ENCODE assay signal across 8 cellular contexts in the genomic region with DNA sequence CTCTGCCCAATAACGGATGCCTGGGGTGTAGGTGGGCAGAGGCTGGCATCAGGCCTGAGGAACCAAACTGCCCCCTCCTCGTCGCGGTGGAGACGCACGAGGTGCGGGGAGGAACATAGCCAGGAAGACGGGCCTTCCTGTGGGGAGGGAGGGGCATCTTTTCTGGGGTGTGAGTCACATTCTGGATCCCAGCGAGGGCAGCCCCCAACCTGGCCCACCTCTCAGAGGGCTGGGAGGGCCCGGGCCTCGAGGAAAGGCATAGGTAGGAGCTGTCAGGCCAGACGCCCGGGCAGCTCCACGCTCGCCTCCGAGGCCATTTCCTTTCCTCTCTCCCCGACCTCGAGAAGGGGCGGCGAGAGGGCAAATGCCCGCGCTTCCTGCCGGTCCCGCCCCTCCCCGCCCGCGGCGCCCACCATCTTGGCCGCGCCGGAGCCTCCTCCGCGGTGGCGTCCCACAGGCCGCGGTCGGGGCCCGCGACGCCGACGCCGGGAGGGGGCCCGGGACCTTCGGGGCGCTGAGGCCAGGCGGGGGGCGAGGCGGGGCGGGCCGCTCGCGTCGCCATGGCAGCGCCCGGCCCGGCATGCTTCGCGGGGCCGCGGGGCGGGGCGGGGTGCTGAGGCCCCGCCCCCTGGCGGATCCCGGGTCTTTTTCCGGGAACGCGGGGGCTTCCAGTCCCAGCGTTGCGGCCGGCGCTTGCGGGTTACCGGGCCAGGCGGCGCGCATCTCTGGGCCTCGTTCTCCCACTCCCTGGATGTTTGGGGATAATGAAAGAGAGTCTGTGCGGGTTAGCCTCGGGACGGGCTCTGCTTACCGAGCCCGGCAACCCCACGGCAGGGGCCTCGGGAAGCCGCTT. TPM values are rescaled to one million over a fixed set of nuclear protein-coding genes. Genes with fewer than 3 reads are reported as not detected.
DNase-seq lines count a peak whose midpoint lies in the region; ATAC-seq and TF ChIP-seq lines count a peak whose summit lies in the region.

No MANE protein-coding gene starts in this region.

- POLR2A ChIA-PET in BJ (lab: Charles Lee) = no interaction called here

- ATAC-seq in GM19324 (IDR thresholded peaks at IDR 0.05; ENCODE audit: low FRiP score, unreplicated experiment) = peak; percentile 54

- no peak for DNase-seq in BJ (ENCODE audit: low read depth)
- DNase-seq in HUDEP-2 (lab: John Stamatoyannopoulos, UW; ENCODE audit: unreplicated experiment in 76 of 76) = peak in 56 of 76 experiments; percentile 2 to 80 (median 53)
- DNase-seq in SK-MEL-5 (ENCODE audit: low read depth, low spot score) = peak; percentile 60
- peak; percentile 68 for DNase-seq in activated naive CD4-positive, alpha-beta T cell treated with Interleukin-2 at 50 U/mL for 16 hours
- DNase-seq in globus pallidus (ENCODE audit: low spot score) = peak; percentile 83
- peak; percentile 53 for DNase-seq in occipital lobe (lab: John Stamatoyannopoulos, UW)

- H3K27me3 ChIP-seq in BJ (ENCODE audit: control insufficient read depth, insufficient read depth, low read length) = no peaks in the 10 kb centered on the region

- peak overlapping the region; percentile 55 for H3K4me3 ChIP-seq in BJ (ENCODE audit: low read depth, low read length)

- in situ Hi-C loops in SK-MEL-5 (cut with HindIII; ENCODE audit: low pct_unique_long_range_greater_than_20kb, low sequenced_read_pairs) = no loop called here

- peak overlapping the region; percentile 98 for H3K27ac ChIP-seq in temporal lobe (ENCODE audit: low read depth, low read length)

- no peak for TF ChIP-seq CTCF in BJ (IDR thresholded peaks at IDR 0.05; ENCODE audit: insufficient read depth, low read depth, low read length)

- H3K36me3 ChIP-seq in BJ (ENCODE audit: control insufficient read depth, insufficient read depth, low read length) = no peaks in the 10 kb centered on the region; the same call in none of the 2 replicates

- CTCF ChIA-PET in BJ (lab: Yijun Ruan, JAX) = interaction anchor here (1.5 kb wide), 1 partner anchor 12 kb away, joined by 3 read pairs; no protein-coding TSS in a partner anchor

RNA-seq across cellular contexts. Expression of a gene that starts 13.2 kb away (rescaled TPM):
- polyA plus RNA-seq in BJ (2011; rRNA removed) = 2.1 and 2.4 TPM in 2 replicates
- polyA minus RNA-seq in BJ (2011; rRNA and poly(A)+ RNA removed) = 2.5 and 6.6 TPM in 2 replicates
- 9.4 and 15.9 TPM in 2 replicates for total RNA-seq in SK-MEL-5 (2014; rRNA removed; shearing (Covaris generic))
- polyA plus RNA-seq in SK-MEL-5 (2015; cell fraction: cytosol; rRNA removed) = 59.3 and 80.8 TPM in 2 replicates
- 57.7 and 83.7 TPM in 2 replicates for polyA plus RNA-seq in SK-MEL-5 (2015; cell fraction: nucleus; rRNA removed)
- total RNA-seq in occipital lobe = 14.3 TPM
- 15.5 TPM for total RNA-seq in temporal lobe
